ENCODE assay signal across 3 cellular contexts in the genomic region with DNA sequence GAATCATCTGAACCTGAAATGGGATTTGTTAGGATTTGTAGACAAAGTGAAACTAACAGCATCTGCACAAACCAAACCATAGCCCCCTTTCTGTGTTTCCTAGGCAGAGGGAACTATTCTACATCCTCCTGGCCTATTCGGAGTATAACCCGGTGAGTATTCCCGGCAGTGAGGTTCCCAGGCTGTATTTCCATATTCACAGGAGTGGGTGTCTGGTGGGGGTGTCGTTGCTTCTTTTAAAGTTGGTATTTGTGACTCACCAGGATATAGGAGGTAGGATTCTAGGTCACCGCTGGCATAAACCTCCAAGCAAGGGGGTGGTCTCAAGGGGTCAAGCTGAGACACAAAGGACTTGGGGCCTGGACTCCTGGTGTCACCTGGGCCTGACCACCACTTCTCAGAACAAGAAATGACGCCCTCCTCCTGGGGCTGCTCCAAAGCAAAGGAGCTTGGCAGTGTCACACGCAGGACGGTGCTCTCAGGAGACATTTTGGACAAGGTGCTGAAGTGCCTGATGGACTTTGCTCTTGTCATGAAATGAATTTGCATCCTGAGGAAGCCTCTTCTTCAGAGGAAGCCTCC. TPM values are rescaled to one million over a fixed set of nuclear protein-coding genes. Genes with fewer than 3 reads are reported as not detected.
"Had no signal": no experiment of that assay in that cellular context is flagged by ENCODE, and none has a peak within 500 bp of the region (broad histone marks: within the 10 kb centered on the region; RNA-seq: fewer than 3 reads in every experiment).

No MANE protein-coding gene starts in this region.

RNA-seq across cellular contexts. Expression of a gene that starts 19.4 kb away (rescaled TPM):
- total RNA-seq: MCF 10A, PC-3, SK-MEL-5 had no signal

RNA-seq across cellular contexts. Expression of a gene that starts 57.0 kb away (rescaled TPM):
- total RNA-seq: MCF 10A, SK-MEL-5 had no signal
